15 cellular contexts compared by ENCODE assay signal in the genomic region with DNA sequence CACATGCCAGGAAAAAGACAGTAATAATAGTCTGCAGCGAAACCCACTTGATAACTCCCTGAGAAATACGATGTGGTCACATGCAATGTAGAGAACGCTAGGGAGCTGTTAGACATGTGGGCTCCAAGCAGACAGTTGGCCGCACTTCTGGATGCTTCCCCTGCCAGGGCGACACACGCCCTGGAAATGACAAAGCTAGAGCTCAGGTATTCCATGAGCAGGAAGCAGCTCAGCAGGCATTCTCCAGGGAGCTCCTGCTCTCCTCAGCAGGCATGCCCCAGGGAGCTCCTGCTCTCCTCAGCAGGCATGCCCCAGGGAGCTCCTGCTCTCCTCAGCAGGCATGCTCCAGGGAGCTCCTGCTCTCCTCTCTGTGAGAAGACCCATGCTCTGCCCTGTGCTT.
"Had no signal": no experiment of that assay in that cellular context is flagged by ENCODE, and none has a peak within 500 bp of the region (broad histone marks: within the 10 kb centered on the region; RNA-seq: fewer than 3 reads in every experiment).

No MANE protein-coding gene starts in this region.

- H3K27ac ChIP-seq: dorsolateral prefrontal cortex, foreskin keratinocyte, ovary had no signal

- DNase-seq: activated CD4-positive, alpha-beta memory T cell treated with anti-CD3 and anti-CD28 coated beads for 36 hours; activated CD4-positive, CD25-positive, alpha-beta regulatory T cell treated with anti-CD3 and anti-CD28 coated beads, Interleukin-2, amount 50 U/mL, for 72 hours; activated effector memory CD4-positive, alpha-beta T cell treated with anti-CD3 and anti-CD28 coated beads, Interleukin-2, amount 50 U/mL, for 16 hours; activated T-cell treated with anti-CD3 and anti-CD28 coated beads, Interleukin-2, amount 50 U/mL, for 4 hours; amygdala; dorsolateral prefrontal cortex; foreskin keratinocyte; head of caudate nucleus; ovary had no signal

- H3K27me3 ChIP-seq: foreskin keratinocyte, ovary, tibial nerve had no signal

- H3K4me3 ChIP-seq: dorsolateral prefrontal cortex, esophagus muscularis mucosa, ovary, skin epidermis, tibial nerve had no signal

- H3K36me3 ChIP-seq: esophagus muscularis mucosa, ovary, tibial nerve had no signal

- H3K4me1 ChIP-seq: foreskin keratinocyte had no signal

- ATAC-seq: activated naive CD4-positive, alpha-beta T cell treated with anti-CD3 and anti-CD28 coated beads, Interleukin-2, amount 50 U/mL, for 72 hours; activated T-cell treated with anti-CD3 and anti-CD28 coated beads, Interleukin-2, amount 50 U/mL, for 4 hours; foreskin keratinocyte had no signal

- FAIRE-seq: endometrium, islet of Langerhans had no signal

- H3K9me3 ChIP-seq: ovary had no signal
